1 cellular context compared by ENCODE assay signal in genomic region chr20:32238483-32239425, GRCh38.
TF ChIP-seq lines count a peak whose summit lies in the region.

No MANE protein-coding gene starts in this region.

TF ChIP-seq in H1, 55 proteins besides CTCF, POLR2A, EP300 and RAD21:
- peak; percentile 40; the same call in 1 of the 2 replicates for TF ChIP-seq POLR2AphosphoS5 (IDR thresholded peaks at IDR 0.05; ENCODE audit: low read depth, low read length)
- TF ChIP-seq EGR1 (IDR thresholded peaks at IDR 0.05; ENCODE audit: borderline replicate concordance, low read depth, low read length), result no peak
